Comparison of ENCODE assay signal across 28 cellular contexts in the genomic region with DNA sequence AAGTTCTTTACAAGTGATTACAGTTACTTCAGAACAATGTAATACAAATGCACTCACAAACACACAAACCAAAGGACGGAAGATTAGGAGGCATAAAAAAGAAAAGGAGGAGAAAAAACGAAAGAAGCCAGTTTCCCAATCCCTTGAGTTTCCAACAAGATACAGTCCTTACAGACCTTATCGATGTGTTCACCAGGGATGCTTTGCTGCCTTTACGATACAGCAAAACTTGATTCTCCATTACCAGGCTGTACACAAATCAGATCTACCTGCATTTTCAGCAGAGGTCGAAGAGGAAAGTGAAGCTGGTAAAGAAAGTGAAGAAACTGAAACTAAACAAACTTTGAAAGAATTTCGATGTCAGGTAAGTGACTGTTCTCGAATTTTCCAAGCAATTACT.
"Had no signal": no experiment of that assay in that cellular context is flagged by ENCODE, and none has a peak within 500 bp of the region (broad histone marks: within the 10 kb centered on the region; RNA-seq: fewer than 3 reads in every experiment).

No MANE protein-coding gene starts in this region.

- H3K4me1 ChIP-seq: adrenal gland, body of pancreas, gastrocnemius medialis, left ventricle myocardium inferior, neural progenitor cell, parathyroid adenoma, right atrium auricular region, testis, transverse colon had no signal

- H3K9me3 ChIP-seq: adrenal gland, body of pancreas, gastrocnemius medialis, left ventricle myocardium inferior, right atrium auricular region, testis, transverse colon had no signal

- H3K4me1 Mint-ChIP-seq: neural progenitor cell had no signal

- H3K27ac Mint-ChIP-seq: natural killer cell, WTC11 had no signal

- H3K27me3 ChIP-seq: adrenal gland, body of pancreas, dorsolateral prefrontal cortex, gastrocnemius medialis, neural progenitor cell, right atrium auricular region, testis, transverse colon had no signal

- DNase-seq: activated CD4-positive, alpha-beta T cell treated with anti-CD3 and anti-CD28 coated beads for 1 hour; activated CD8-positive, alpha-beta memory T cell treated with anti-CD3 and anti-CD28 coated beads for 24 hours; activated gamma-delta T cell treated with Interleukin-2 at 50 U/mL for 16 hours; adrenal gland; aorta; body of pancreas; dorsolateral prefrontal cortex; effector memory CD4-positive, alpha-beta T cell; erythroblast; gastrocnemius medialis; glutamatergic neuron; left ventricle myocardium inferior; mesendoderm; natural killer cell; occipital lobe; stimulated activated CD4-positive, alpha-beta T cell treated with anti-CD3 and anti-CD28 coated beads, Interleukin-15, amount 100 ng/mL, for 24 hours; stimulated activated CD4-positive, alpha-beta T cell treated with anti-CD3 and anti-CD28 coated beads, Interleukin-2, amount 100 ng/mL, for 24 hours; stimulated activated naive CD4-positive, alpha-beta T cell; T-helper 2 cell; testis; transverse colon had no signal

- H3K9me3 Mint-ChIP-seq: natural killer cell, neural progenitor cell had no signal

- H3K4me3 ChIP-seq: adrenal gland, body of pancreas, coronary artery, dorsolateral prefrontal cortex, gastrocnemius medialis, left ventricle myocardium inferior, lung, neural progenitor cell, right atrium auricular region, testis, transverse colon had no signal

- H3K27me3 Mint-ChIP-seq: activated naive CD4-positive, alpha-beta T cell treated with anti-CD3 and anti-CD28 coated beads, Interleukin-2, amount 50 U/mL, for 24 hours had no signal

- ATAC-seq: body of pancreas, gastrocnemius medialis, natural killer cell, WTC11 had no signal

- H3K4me3 Mint-ChIP-seq: natural killer cell, neural progenitor cell, WTC11 had no signal

- H3K27ac ChIP-seq: adrenal gland, body of pancreas, coronary artery, dorsolateral prefrontal cortex, gastrocnemius medialis, left ventricle myocardium inferior, neural progenitor cell, parathyroid adenoma, right atrium auricular region, testis, transverse colon had no signal
